In genomic region chr14:73582110-73582974, GRCh38 we compare ENCODE assay signal across 15 cellular contexts. TPM values are rescaled to one million over a fixed set of nuclear protein-coding genes. Genes with fewer than 3 reads are reported as not detected.
"Had no signal": no experiment of that assay in that cellular context is flagged by ENCODE, and none has a peak within 500 bp of the region (broad histone marks: within the 10 kb centered on the region; RNA-seq: fewer than 3 reads in every experiment).

No MANE protein-coding gene starts in this region.

RNA-seq across cellular contexts. Expression of gene HEATR4, which starts 23.6 kb away (rescaled TPM):
- total RNA-seq: dermis microvascular lymphatic vessel endothelial cell; glomerular endothelial cell; kidney epithelial cell; naive thymus-derived CD8-positive, alpha-beta T cell; neural crest cell had no signal

RNA-seq across cellular contexts. Expression of gene ACOT6, which starts 30.0 kb away (rescaled TPM):
- total RNA-seq: aorta; colonic mucosa; dermis microvascular lymphatic vessel endothelial cell; esophagus squamous epithelium; glomerular endothelial cell; heart right ventricle; kidney epithelial cell; left ventricle myocardium inferior; mammary epithelial cell; naive thymus-derived CD8-positive, alpha-beta T cell; neural crest cell; pancreas; prostate gland; transverse colon; uterus had no signal
- polyA plus RNA-seq: aorta; heart right ventricle; mammary epithelial cell; naive thymus-derived CD8-positive, alpha-beta T cell; pancreas had no signal
